ENCODE assay signal across 1 cellular context in the genomic region with DNA sequence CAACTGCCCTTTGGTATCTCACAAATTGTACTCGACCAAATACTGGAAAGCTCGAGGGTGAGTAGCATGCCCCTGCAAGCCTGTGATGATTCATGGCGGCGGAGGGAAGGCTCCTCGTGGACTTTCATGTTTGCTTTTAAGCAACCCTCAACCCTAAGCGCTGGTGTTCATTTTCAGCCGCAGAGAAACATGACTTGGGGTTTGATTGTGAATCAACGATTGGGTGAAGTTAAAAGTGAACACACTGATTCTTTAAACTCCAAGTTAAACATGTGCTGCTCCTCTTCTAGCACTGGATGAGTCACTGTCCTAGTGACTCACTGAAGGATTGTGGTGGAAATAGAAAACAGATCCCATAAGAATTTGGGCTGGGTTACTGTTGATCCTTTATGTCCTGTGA.
TF ChIP-seq lines count a peak whose summit lies in the region.

No MANE protein-coding gene starts in this region.

TF ChIP-seq in SK-N-SH, 30 proteins besides CTCF, POLR2A, EP300 and RAD21:
- TF ChIP-seq, protein P1, sequence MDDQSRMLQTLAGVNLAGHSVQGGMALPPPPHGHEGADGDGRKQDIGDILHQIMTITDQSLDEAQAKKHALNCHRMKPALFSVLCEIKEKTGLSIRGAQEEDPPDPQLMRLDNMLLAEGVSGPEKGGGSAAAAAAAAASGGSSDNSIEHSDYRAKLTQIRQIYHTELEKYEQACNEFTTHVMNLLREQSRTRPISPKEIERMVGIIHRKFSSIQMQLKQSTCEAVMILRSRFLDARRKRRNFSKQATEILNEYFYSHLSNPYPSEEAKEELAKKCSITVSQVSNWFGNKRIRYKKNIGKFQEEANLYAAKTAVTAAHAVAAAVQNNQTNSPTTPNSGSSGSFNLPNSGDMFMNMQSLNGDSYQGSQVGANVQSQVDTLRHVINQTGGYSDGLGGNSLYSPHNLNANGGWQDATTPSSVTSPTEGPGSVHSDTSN (IDR thresholded peaks at IDR 0.05), result peak; percentile 72
- TF ChIP-seq, protein P2, sequence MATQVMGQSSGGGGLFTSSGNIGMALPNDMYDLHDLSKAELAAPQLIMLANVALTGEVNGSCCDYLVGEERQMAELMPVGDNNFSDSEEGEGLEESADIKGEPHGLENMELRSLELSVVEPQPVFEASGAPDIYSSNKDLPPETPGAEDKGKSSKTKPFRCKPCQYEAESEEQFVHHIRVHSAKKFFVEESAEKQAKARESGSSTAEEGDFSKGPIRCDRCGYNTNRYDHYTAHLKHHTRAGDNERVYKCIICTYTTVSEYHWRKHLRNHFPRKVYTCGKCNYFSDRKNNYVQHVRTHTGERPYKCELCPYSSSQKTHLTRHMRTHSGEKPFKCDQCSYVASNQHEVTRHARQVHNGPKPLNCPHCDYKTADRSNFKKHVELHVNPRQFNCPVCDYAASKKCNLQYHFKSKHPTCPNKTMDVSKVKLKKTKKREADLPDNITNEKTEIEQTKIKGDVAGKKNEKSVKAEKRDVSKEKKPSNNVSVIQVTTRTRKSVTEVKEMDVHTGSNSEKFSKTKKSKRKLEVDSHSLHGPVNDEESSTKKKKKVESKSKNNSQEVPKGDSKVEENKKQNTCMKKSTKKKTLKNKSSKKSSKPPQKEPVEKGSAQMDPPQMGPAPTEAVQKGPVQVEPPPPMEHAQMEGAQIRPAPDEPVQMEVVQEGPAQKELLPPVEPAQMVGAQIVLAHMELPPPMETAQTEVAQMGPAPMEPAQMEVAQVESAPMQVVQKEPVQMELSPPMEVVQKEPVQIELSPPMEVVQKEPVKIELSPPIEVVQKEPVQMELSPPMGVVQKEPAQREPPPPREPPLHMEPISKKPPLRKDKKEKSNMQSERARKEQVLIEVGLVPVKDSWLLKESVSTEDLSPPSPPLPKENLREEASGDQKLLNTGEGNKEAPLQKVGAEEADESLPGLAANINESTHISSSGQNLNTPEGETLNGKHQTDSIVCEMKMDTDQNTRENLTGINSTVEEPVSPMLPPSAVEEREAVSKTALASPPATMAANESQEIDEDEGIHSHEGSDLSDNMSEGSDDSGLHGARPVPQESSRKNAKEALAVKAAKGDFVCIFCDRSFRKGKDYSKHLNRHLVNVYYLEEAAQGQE (IDR thresholded peaks at IDR 0.05; ENCODE audit: low read depth, low read length), result no peak
- TF ChIP-seq, protein P3, sequence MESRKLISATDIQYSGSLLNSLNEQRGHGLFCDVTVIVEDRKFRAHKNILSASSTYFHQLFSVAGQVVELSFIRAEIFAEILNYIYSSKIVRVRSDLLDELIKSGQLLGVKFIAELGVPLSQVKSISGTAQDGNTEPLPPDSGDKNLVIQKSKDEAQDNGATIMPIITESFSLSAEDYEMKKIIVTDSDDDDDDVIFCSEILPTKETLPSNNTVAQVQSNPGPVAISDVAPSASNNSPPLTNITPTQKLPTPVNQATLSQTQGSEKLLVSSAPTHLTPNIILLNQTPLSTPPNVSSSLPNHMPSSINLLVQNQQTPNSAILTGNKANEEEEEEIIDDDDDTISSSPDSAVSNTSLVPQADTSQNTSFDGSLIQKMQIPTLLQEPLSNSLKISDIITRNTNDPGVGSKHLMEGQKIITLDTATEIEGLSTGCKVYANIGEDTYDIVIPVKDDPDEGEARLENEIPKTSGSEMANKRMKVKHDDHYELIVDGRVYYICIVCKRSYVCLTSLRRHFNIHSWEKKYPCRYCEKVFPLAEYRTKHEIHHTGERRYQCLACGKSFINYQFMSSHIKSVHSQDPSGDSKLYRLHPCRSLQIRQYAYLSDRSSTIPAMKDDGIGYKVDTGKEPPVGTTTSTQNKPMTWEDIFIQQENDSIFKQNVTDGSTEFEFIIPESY (IDR thresholded peaks at IDR 0.05; ENCODE audit: borderline replicate concordance, low read depth), result peak; percentile 56; the same call in 1 of the 2 replicates
- TF ChIP-seq, protein P4, sequence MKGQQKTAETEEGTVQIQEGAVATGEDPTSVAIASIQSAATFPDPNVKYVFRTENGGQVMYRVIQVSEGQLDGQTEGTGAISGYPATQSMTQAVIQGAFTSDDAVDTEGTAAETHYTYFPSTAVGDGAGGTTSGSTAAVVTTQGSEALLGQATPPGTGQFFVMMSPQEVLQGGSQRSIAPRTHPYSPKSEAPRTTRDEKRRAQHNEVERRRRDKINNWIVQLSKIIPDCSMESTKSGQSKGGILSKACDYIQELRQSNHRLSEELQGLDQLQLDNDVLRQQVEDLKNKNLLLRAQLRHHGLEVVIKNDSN (IDR thresholded peaks at IDR 0.05; ENCODE audit: borderline replicate concordance, low read depth), result no peak
- TF ChIP-seq, protein P5, sequence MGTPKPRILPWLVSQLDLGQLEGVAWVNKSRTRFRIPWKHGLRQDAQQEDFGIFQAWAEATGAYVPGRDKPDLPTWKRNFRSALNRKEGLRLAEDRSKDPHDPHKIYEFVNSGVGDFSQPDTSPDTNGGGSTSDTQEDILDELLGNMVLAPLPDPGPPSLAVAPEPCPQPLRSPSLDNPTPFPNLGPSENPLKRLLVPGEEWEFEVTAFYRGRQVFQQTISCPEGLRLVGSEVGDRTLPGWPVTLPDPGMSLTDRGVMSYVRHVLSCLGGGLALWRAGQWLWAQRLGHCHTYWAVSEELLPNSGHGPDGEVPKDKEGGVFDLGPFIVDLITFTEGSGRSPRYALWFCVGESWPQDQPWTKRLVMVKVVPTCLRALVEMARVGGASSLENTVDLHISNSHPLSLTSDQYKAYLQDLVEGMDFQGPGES (IDR thresholded peaks at IDR 0.05; ENCODE audit: low read depth, low read length), result no peak
- TF ChIP-seq, protein P6, sequence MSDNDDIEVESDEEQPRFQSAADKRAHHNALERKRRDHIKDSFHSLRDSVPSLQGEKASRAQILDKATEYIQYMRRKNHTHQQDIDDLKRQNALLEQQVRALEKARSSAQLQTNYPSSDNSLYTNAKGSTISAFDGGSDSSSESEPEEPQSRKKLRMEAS (IDR thresholded peaks at IDR 0.05; ENCODE audit: low read depth), result peak; percentile 97
- peak; percentile 99 for TF ChIP-seq FOSL2 (IDR thresholded peaks at IDR 0.05; ENCODE audit: borderline replicate concordance, low read depth)
- no peak for TF ChIP-seq EZH2phosphoT487 (IDR thresholded peaks at IDR 0.05; ENCODE audit: borderline replicate concordance, low read depth)
- TF ChIP-seq TCF12 (IDR thresholded peaks at IDR 0.05), result peak; percentile 99
- peak; percentile 77 for TF ChIP-seq TEAD4 (IDR thresholded peaks at IDR 0.05; ENCODE audit: borderline replicate concordance, insufficient read depth)
- no peak for TF ChIP-seq FOXJ3 (CRISPR knock-in tag; IDR thresholded peaks at IDR 0.05)
- no peak for TF ChIP-seq GABPA (IDR thresholded peaks at IDR 0.05; ENCODE audit: low read depth)
- peak; percentile 35; the same call in 1 of the 2 replicates for TF ChIP-seq FOXM1 (IDR thresholded peaks at IDR 0.05; ENCODE audit: low read depth)
- no peak for TF ChIP-seq ELF1 (IDR thresholded peaks at IDR 0.05)
- TF ChIP-seq, protein P7, sequence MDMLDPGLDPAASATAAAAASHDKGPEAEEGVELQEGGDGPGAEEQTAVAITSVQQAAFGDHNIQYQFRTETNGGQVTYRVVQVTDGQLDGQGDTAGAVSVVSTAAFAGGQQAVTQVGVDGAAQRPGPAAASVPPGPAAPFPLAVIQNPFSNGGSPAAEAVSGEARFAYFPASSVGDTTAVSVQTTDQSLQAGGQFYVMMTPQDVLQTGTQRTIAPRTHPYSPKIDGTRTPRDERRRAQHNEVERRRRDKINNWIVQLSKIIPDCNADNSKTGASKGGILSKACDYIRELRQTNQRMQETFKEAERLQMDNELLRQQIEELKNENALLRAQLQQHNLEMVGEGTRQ (IDR thresholded peaks at IDR 0.05; ENCODE audit: borderline replicate concordance, low read depth, low read length), result no peak
- no peak for TF ChIP-seq RCOR1 (IDR thresholded peaks at IDR 0.05; ENCODE audit: low read length)
- no peak for TF ChIP-seq RFX5 (IDR thresholded peaks at IDR 0.05; ENCODE audit: low read length)
- no peak for TF ChIP-seq MXI1 (IDR thresholded peaks at IDR 0.05; ENCODE audit: low read depth, low read length)
- TF ChIP-seq NRF1 (IDR thresholded peaks at IDR 0.05; ENCODE audit: low read depth, low read length), result no peak
- peak; percentile 69; the same call in 1 of the 2 replicates for TF ChIP-seq NFIC (IDR thresholded peaks at IDR 0.05; ENCODE audit: borderline replicate concordance)
- no peak for TF ChIP-seq GATA2 (CRISPR knock-in tag; IDR thresholded peaks at IDR 0.05)
- TF ChIP-seq MEF2A (IDR thresholded peaks at IDR 0.05; ENCODE audit: borderline replicate concordance, low read depth), result peak; percentile 61; the same call in 1 of the 2 replicates
- TF ChIP-seq YY1 (IDR thresholded peaks at IDR 0.05; ENCODE audit: low read depth), result no peak
- TF ChIP-seq POLR2AphosphoS5 (IDR thresholded peaks at IDR 0.05; ENCODE audit: low read depth, low read length), result peak; percentile 85
- TF ChIP-seq JUND (IDR thresholded peaks at IDR 0.05), result peak; percentile 98
- TF ChIP-seq TAF1 (IDR thresholded peaks at IDR 0.05; ENCODE audit: borderline replicate concordance, low read depth, low read length), result peak; percentile 24; the same call in 1 of the 2 replicates
- TF ChIP-seq RXRA (IDR thresholded peaks at IDR 0.05; ENCODE audit: borderline replicate concordance, low read depth), result peak; percentile 56; the same call in 1 of the 2 replicates
- 0 out of 2 replicates have a peak, but pooled peaks have one; percentile 48 for TF ChIP-seq SIN3A (IDR thresholded peaks at IDR 0.05; ENCODE audit: borderline replicate concordance, low read depth, low read length)
- TF ChIP-seq CHD2 (IDR thresholded peaks at IDR 0.05; ENCODE audit: low read length, partially characterized antibody), result no peak
- TF ChIP-seq SMC3 (IDR thresholded peaks at IDR 0.05; ENCODE audit: low read depth, low read length), result no peak
